Comparison of ENCODE assay signal across 8 cellular contexts in genomic region chr1:93180723-93181613, GRCh38. TPM values are rescaled to one million over a fixed set of nuclear protein-coding genes. Genes with fewer than 3 reads are reported as not detected.
DNase-seq lines count a peak whose midpoint lies in the region; ATAC-seq, FAIRE-seq and TF ChIP-seq lines count a peak whose summit lies in the region.

Gene CCDC18 (plus strand): TSS chr1:93180724. CDS start chr1:93183362, 2,638 bp downstream.

- no peak for DNase-seq in left ventricle myocardium inferior
- DNase-seq in Right ventricle myocardium inferior (ENCODE audit: missing footprints): no peak
- peak in 2 of 3 donors; percentile 66 to 72 for DNase-seq in Peyer's patch
- DNase-seq in activated naive CD8-positive, alpha-beta T cell treated with anti-CD3 and anti-CD28 coated beads, Interleukin-2, amount 50 U/mL, for 24 hours: peak; percentile 57
- DNase-seq in keratinocyte (ENCODE audit: low read depth, low spot score): no peak
- DNase-seq in stimulated activated CD4-positive, alpha-beta T cell treated with anti-CD3 and anti-CD28 coated beads, TNF-alpha, amount 100 ng/mL, for 48 hours (ENCODE audit: low read depth in 3 of 3): peak in 2 of 3 donors; percentile 34 to 50
- no peak for DNase-seq in GOT3 (lab: John Stamatoyannopoulos, UW)

- H3K9me1 ChIP-seq in keratinocyte (ENCODE audit: control insufficient read depth, extremely low read depth, insufficient read depth, low read length): no peaks in the 10 kb centered on the region

- H3K27me3 ChIP-seq in left ventricle myocardium inferior (ENCODE audit: low read depth) (no peaks in the 10 kb centered on the region), Peyer's patch (no peaks in the 10 kb centered on the region), keratinocyte (ENCODE audit: control insufficient read depth, extremely low read depth, insufficient read depth, low read length) (no peaks in the 10 kb centered on the region)

- ATAC-seq in Right ventricle myocardium inferior (no peak), HG02973 (IDR thresholded peaks at IDR 0.05; ENCODE audit: unreplicated experiment) (peak; percentile 12)
- peak; percentile 8 for ATAC-seq in activated naive CD8-positive, alpha-beta T cell treated with anti-CD3 and anti-CD28 coated beads, Interleukin-2, amount 50 U/mL, for 24 hours

- H3K4me1 ChIP-seq in left ventricle myocardium inferior: peaks cover 46% of the 10 kb centered on the region
- peaks cover 0 to 10% (median 4%) of the 10 kb centered on the region in 4 donors for H3K4me1 ChIP-seq in Peyer's patch
- H3K4me1 ChIP-seq in keratinocyte (ENCODE audit: control insufficient read depth, extremely low read depth, insufficient read depth, low read length): peaks cover 9% of the 10 kb centered on the region

- peaks cover 50% of the 10 kb centered on the region for H3K79me2 ChIP-seq in keratinocyte (ENCODE audit: control insufficient read depth, insufficient read depth, low read length)

- intact Hi-C loops in left ventricle myocardium inferior (cut with micrococcal nuclease) (no loop called here), Right ventricle myocardium inferior (cut with DNase I) (loop anchor here (1.0 kb wide), 1 partner anchor 102 kb away; the partner anchor contains the start of gene MTF2)

- H3K36me3 Mint-ChIP-seq in activated naive CD8-positive, alpha-beta T cell treated with anti-CD3 and anti-CD28 coated beads, Interleukin-2, amount 50 U/mL, for 24 hours (ENCODE audit: low read depth): peaks cover 46% of the 10 kb centered on the region

- H3K4me1 Mint-ChIP-seq in activated naive CD8-positive, alpha-beta T cell treated with anti-CD3 and anti-CD28 coated beads, Interleukin-2, amount 50 U/mL, for 24 hours: peaks cover 54% of the 10 kb centered on the region

- H3K9me3 ChIP-seq in left ventricle myocardium inferior (replicated peaks) (no peaks in the 10 kb centered on the region), Peyer's patch (no peaks in the 10 kb centered on the region), keratinocyte (ENCODE audit: control insufficient read depth, low read depth, low read length) (no peaks in the 10 kb centered on the region)

- no peak for FAIRE-seq in keratinocyte (lab: Jason Lieb, UNC)

- peak within 1 kb of the TSS; percentile 97 for H2AFZ ChIP-seq in keratinocyte (ENCODE audit: control insufficient read depth, low read length)

- peak within 1 kb of the TSS; percentile 86 for H3K4me3 Mint-ChIP-seq in activated naive CD8-positive, alpha-beta T cell treated with anti-CD3 and anti-CD28 coated beads, Interleukin-2, amount 50 U/mL, for 24 hours

- no peaks in the 10 kb centered on the region for H3K27me3 Mint-ChIP-seq in activated naive CD8-positive, alpha-beta T cell treated with anti-CD3 and anti-CD28 coated beads, Interleukin-2, amount 50 U/mL, for 24 hours

- peaks cover 1% of the 10 kb centered on the region for H4K20me1 ChIP-seq in keratinocyte (ENCODE audit: control insufficient read depth, extremely low read depth, insufficient read depth, low read length)

- TF ChIP-seq POLR2A in Peyer's patch (IDR thresholded peaks at IDR 0.05): no peak

- dilution Hi-C loops in keratinocyte (cut with MboI; ENCODE audit: extremely low pct_ligation_motif_present, low sequenced_read_pairs): no loop called here

- H3K9me3 Mint-ChIP-seq in activated naive CD8-positive, alpha-beta T cell treated with anti-CD3 and anti-CD28 coated beads, Interleukin-2, amount 50 U/mL, for 24 hours: no peaks in the 10 kb centered on the region

- peak within 1 kb of the TSS; percentile 94 for H3K4me2 ChIP-seq in keratinocyte (ENCODE audit: control insufficient read depth, extremely low read depth, insufficient read depth, low read depth, low read length)

- no peak for TF ChIP-seq CTCF in left ventricle myocardium inferior (IDR thresholded peaks at IDR 0.05; ENCODE audit: borderline replicate concordance)
- TF ChIP-seq CTCF in Peyer's patch (IDR thresholded peaks at IDR 0.05): no peak
- no peak for TF ChIP-seq CTCF in keratinocyte (optimal IDR thresholded peaks at IDR 0.05 in 1 of 3, IDR thresholded peaks at IDR 0.05 in 1 of 3, conservative IDR thresholded peaks at IDR 0.05 in 1 of 3; ENCODE audit: extremely low read depth in 1 of 3, insufficient read depth in 2 of 3, low read length in 3 of 3)

- H3K4me3 ChIP-seq in left ventricle myocardium inferior: peak within 1 kb of the TSS; percentile 89
- peak within 1 kb of the TSS; percentile 67 to 95 (median 78) for H3K4me3 ChIP-seq in Peyer's patch
- H3K4me3 ChIP-seq in keratinocyte (ENCODE audit: control insufficient read depth in 2 of 3, extremely low read depth in 1 of 3, insufficient read depth in 2 of 3, low read depth in 1 of 3, low read length in 3 of 3): peak within 1 kb of the TSS; percentile 87 to 94 (median 88)

- peak within 1 kb of the TSS; percentile 93 for H3K27ac Mint-ChIP-seq in activated naive CD8-positive, alpha-beta T cell treated with anti-CD3 and anti-CD28 coated beads, Interleukin-2, amount 50 U/mL, for 24 hours

- peak within 1 kb of the TSS; percentile 99 for H3K27ac ChIP-seq in left ventricle myocardium inferior (replicated peaks)
- peak within 1 kb of the TSS; percentile 98 to 99 (median 99) for H3K27ac ChIP-seq in Peyer's patch
- peak within 1 kb of the TSS; percentile 98 for H3K27ac ChIP-seq in keratinocyte (ENCODE audit: control insufficient read depth, insufficient read depth, low read length)

- H3K36me3 ChIP-seq in left ventricle myocardium inferior (no peaks in the 10 kb centered on the region), Peyer's patch (no peaks in the 10 kb centered on the region), keratinocyte (ENCODE audit: control insufficient read depth in 2 of 2, extremely low read depth in 1 of 2, insufficient read depth in 2 of 2, low read length in 2 of 2) (peaks cover 0 to 2% of the 10 kb centered on the region in 2 experiments)

- peak within 1 kb of the TSS; percentile 99 for H3K9ac ChIP-seq in keratinocyte (ENCODE audit: control insufficient read depth, extremely low read depth, insufficient read depth, low read length)

RNA-seq across cellular contexts. Expression of gene CCDC18, which starts in this region (rescaled TPM):
- total RNA-seq in left ventricle myocardium inferior (3.4 TPM), Right ventricle myocardium inferior (3.9 TPM), Peyer's patch (10 to 100 TPM in 1 of 4 donors, 1 to 10 TPM in 3; 1.8 to 42.1 (median 5.2) TPM)
- 2.8 to 6.0 TPM (median 3.5 TPM) in 3 replicates for polyA plus RNA-seq in keratinocyte
- 4.3 TPM for polyA plus RNA-seq in keratinocyte (2011; ENCODE audit: low read depth)
- 1.8 and 2.9 TPM in 2 replicates for polyA plus RNA-seq in keratinocyte (2011; cell fraction: cytosol; rRNA removed)
- polyA plus RNA-seq in keratinocyte (2011; cell fraction: nucleus; rRNA removed): 4.6 and 6.6 TPM in 2 replicates
- 1.5 and 8.3 TPM in 2 replicates for polyA plus RNA-seq in keratinocyte (2012; ENCODE audit: low replicate concordance)
- polyA minus RNA-seq in keratinocyte: 2.2 to 12.1 TPM in 2 of 3 replicates, not detected in the other
- 2.1 TPM for polyA minus RNA-seq in keratinocyte (2011; cell fraction: cytosol; rRNA and poly(A)+ RNA removed)
- 1.7 and 6.9 TPM in 2 replicates for polyA minus RNA-seq in keratinocyte (2011; cell fraction: nucleus; rRNA and poly(A)+ RNA removed)

Comparison
In these comparisons a context has a peak if more than half of its experiments do, and no peak if none do; other contexts are left out.
1. DNase-seq: peak in Peyer's patch (2 of 3), activated naive CD8-positive, alpha-beta T cell treated with anti-CD3 and anti-CD28 coated beads, Interleukin-2, amount 50 U/mL, for 24 hours (single experiment) and stimulated activated CD4-positive, alpha-beta T cell treated with anti-CD3 and anti-CD28 coated beads, TNF-alpha, amount 100 ng/mL, for 48 hours (2 of 3); none in left ventricle myocardium inferior (single experiment), Right ventricle myocardium inferior (single experiment), keratinocyte (single experiment) and GOT3 (single experiment).
2. Peak in every context shown above with its lines, with median percentiles within 50 percentile points of each other: H3K27ac ChIP-seq and H3K4me3 ChIP-seq.